ENCODE assay signal across 31 cellular contexts in genomic region chr1:243514927-243515326, GRCh38.
"Had no signal": no experiment of that assay in that cellular context is flagged by ENCODE, and none has a peak within 500 bp of the region (broad histone marks: within the 10 kb centered on the region; RNA-seq: fewer than 3 reads in every experiment).

No MANE protein-coding gene starts in this region.

- H3K36me3 ChIP-seq: brain microvascular endothelial cell had no signal

- H3K4me3 Mint-ChIP-seq: activated CD4-positive, alpha-beta memory T cell treated with anti-CD3 and anti-CD28 coated beads for 36 hours; activated CD4-positive, alpha-beta T cell treated with anti-CD3 and anti-CD28 coated beads for 36 hours; activated CD4-positive, alpha-beta T cell treated with anti-CD3 and anti-CD28 coated beads, Interleukin-2, amount 10 ng/mL, durations not matched to agents 24 days and 14 days; activated naive CD4-positive, alpha-beta T cell treated with anti-CD3 and anti-CD28 coated beads, Interleukin-2, amount 10 ng/mL, durations not matched to agents 7 days and 5 days; activated T-helper 1 cell treated with anti-CD3 and anti-CD28 coated beads, Interleukin-12 subunit alpha, Interleukin-12 subunit beta, Interleukin-2, Interleukin-4 antibody, amounts not matched to agents 30 ng/mL and 10 ng/mL and 1 ng/mL, durations not matched to agents 14 hours and 24 hours and 36 hours; effector memory CD8-positive, alpha-beta T cell; T-helper 17 cell; T-helper 2 cell treated with Interferon-gamma antibody and Interleukin-4, amounts not matched to agents 5 μg/mL and 100 μg/mL, for 36 hours had no signal

- H3K27me3 ChIP-seq: brain microvascular endothelial cell, esophagus muscularis mucosa, foreskin keratinocyte, gastrocnemius medialis, heart left ventricle had no signal

- H3K4me3 ChIP-seq: esophagus muscularis mucosa, gastrocnemius medialis, heart left ventricle had no signal

- H3K9me3 ChIP-seq: gastrocnemius medialis had no signal

- ATAC-seq: effector memory CD8-positive, alpha-beta T cell; gastrocnemius medialis; heart left ventricle; T-helper 17 cell had no signal

- DNase-seq: activated CD4-positive, alpha-beta memory T cell treated with anti-CD3 and anti-CD28 coated beads for 36 hours; activated CD4-positive, alpha-beta T cell treated with anti-CD3 and anti-CD28 coated beads for 36 hours; activated CD4-positive, alpha-beta T cell treated with anti-CD3 and anti-CD28 coated beads, Interleukin-2, amount 10 ng/mL, durations not matched to agents 24 days and 14 days; activated CD4-positive, CD25-positive, alpha-beta regulatory T cell; activated CD4-positive, CD25-positive, alpha-beta regulatory T cell treated with anti-CD3 and anti-CD28 coated beads, Interleukin-2, amount 50 U/mL, for 72 hours; activated CD8-positive, alpha-beta memory T cell treated with anti-CD3 and anti-CD28 coated beads for 24 hours; activated gamma-delta T cell; activated naive CD4-positive, alpha-beta T cell; activated naive CD4-positive, alpha-beta T cell treated with anti-CD3 and anti-CD28 coated beads, Interleukin-2, amount 10 ng/mL, durations not matched to agents 7 days and 5 days; activated T-cell treated with anti-CD3 and anti-CD28 coated beads, Interleukin-2, amount 50 U/mL, for 1 hour; activated T-cell treated with anti-CD3 and anti-CD28 coated beads, Interleukin-2, amount 50 U/mL, for 48 hours; amniotic stem cell; anterior cingulate cortex; brain microvascular endothelial cell; cortex of kidney; dermis blood vessel endothelial cell; effector CD4-positive, alpha-beta T cell; effector memory CD8-positive, alpha-beta T cell; erythroblast; foreskin keratinocyte; gastrocnemius medialis; glutamatergic neuron; heart left ventricle; T-helper 1 cell; T-helper 17 cell; T1000; WERI-Rb-1 had no signal

- H3K27ac Mint-ChIP-seq: activated CD4-positive, alpha-beta memory T cell treated with anti-CD3 and anti-CD28 coated beads for 36 hours; activated CD4-positive, alpha-beta T cell treated with anti-CD3 and anti-CD28 coated beads for 36 hours; activated CD4-positive, alpha-beta T cell treated with anti-CD3 and anti-CD28 coated beads, Interleukin-2, amount 10 ng/mL, durations not matched to agents 24 days and 14 days; activated naive CD4-positive, alpha-beta T cell treated with anti-CD3 and anti-CD28 coated beads, Interleukin-2, amount 10 ng/mL, durations not matched to agents 7 days and 5 days; activated naive CD4-positive, alpha-beta T cell treated with anti-CD3 and anti-CD28 coated beads, Interleukin-2, amount 50 U/mL, for 72 hours; activated T-helper 1 cell treated with anti-CD3 and anti-CD28 coated beads, Interleukin-12 subunit alpha, Interleukin-12 subunit beta, Interleukin-2, Interleukin-4 antibody, amounts not matched to agents 30 ng/mL and 10 ng/mL and 1 ng/mL, durations not matched to agents 14 hours and 24 hours and 36 hours; T-helper 2 cell treated with Interferon-gamma antibody and Interleukin-4, amounts not matched to agents 5 μg/mL and 100 μg/mL, for 36 hours had no signal

- H3K27me3 Mint-ChIP-seq: activated CD4-positive, alpha-beta memory T cell treated with anti-CD3 and anti-CD28 coated beads for 36 hours; activated CD4-positive, alpha-beta T cell treated with anti-CD3 and anti-CD28 coated beads for 36 hours; activated CD4-positive, alpha-beta T cell treated with anti-CD3 and anti-CD28 coated beads, Interleukin-2, amount 10 ng/mL, durations not matched to agents 24 days and 14 days; activated naive CD4-positive, alpha-beta T cell treated with anti-CD3 and anti-CD28 coated beads, Interleukin-2, amount 10 ng/mL, durations not matched to agents 7 days and 5 days; effector memory CD8-positive, alpha-beta T cell; T-helper 17 cell had no signal

- H3K4me1 Mint-ChIP-seq: activated naive CD4-positive, alpha-beta T cell treated with anti-CD3 and anti-CD28 coated beads, Interleukin-2, amount 10 ng/mL, durations not matched to agents 7 days and 5 days had no signal

- H3K27ac ChIP-seq: brain microvascular endothelial cell, esophagus muscularis mucosa, foreskin keratinocyte, gastrocnemius medialis, heart left ventricle, WERI-Rb-1 had no signal
